17 cellular contexts compared by ENCODE assay signal in genomic region chr14:52837451-52837850, GRCh38. TPM values are rescaled to one million over a fixed set of nuclear protein-coding genes. Genes with fewer than 3 reads are reported as not detected.
A peak's percentile ranks its signal among the peaks of the same experiment; 100 is the strongest.
DNase-seq lines count a peak whose midpoint lies in the region; ATAC-seq, FAIRE-seq and TF ChIP-seq lines count a peak whose summit lies in the region.
"Had no signal": no experiment of that assay in that cellular context is flagged by ENCODE, and none has a peak within 500 bp of the region (broad histone marks: within the 10 kb centered on the region; RNA-seq: fewer than 3 reads in every experiment).

No MANE protein-coding gene starts in this region.

- no peak overlapping the region for H2BK12ac ChIP-seq in neuronal stem cell (ENCODE audit: low read length)

- no peak for TF ChIP-seq CTCF in IMR-90 (conservative IDR thresholded peaks at IDR 0.05; ENCODE audit: low read depth, low read length)
- TF ChIP-seq CTCF in K562 (IDR thresholded peaks at IDR 0.05 in 2 of 3, conservative IDR thresholded peaks at IDR 0.05 in 1 of 3; ENCODE audit: insufficient read depth in 2 of 3, low read depth in 1 of 3, low read length in 3 of 3), result no peak

- H4K20me1 ChIP-seq in IMR-90 (ENCODE audit: insufficient read depth, low read length) (no peaks in the 10 kb centered on the region), K562 (replicated peaks; ENCODE audit: control insufficient read depth, insufficient read depth, low read length) (no peaks in the 10 kb centered on the region)

- H2BK5ac ChIP-seq in IMR-90 (ENCODE audit: low read depth, low read length, poor library complexity, severe bottlenecking) (no peak overlapping the region), neuronal stem cell (ENCODE audit: low read length) (no peak overlapping the region)

- H3K9ac ChIP-seq in IMR-90 (ENCODE audit: low read depth, low read length), result no peak overlapping the region
- H3K9ac ChIP-seq in K562 (ENCODE audit: insufficient read depth in 1 of 2, low read depth in 2 of 2, low read length in 2 of 2), result no peak overlapping the region
- H3K9ac ChIP-seq in neuronal stem cell (ENCODE audit: low read depth, low read length, poor library complexity), result no peak overlapping the region

- H3K27ac ChIP-seq in IMR-90 (ENCODE audit: insufficient read depth, low read length), result no peak overlapping the region
- no peak overlapping the region for H3K27ac ChIP-seq in K562 (ENCODE audit: extremely low read depth, low read depth, low read length)
- no peak overlapping the region for H3K27ac ChIP-seq in neuronal stem cell (replicated peaks; ENCODE audit: low read length)
- H3K27ac ChIP-seq: C4-2B had no signal

- H4K91ac ChIP-seq in IMR-90 (ENCODE audit: insufficient read depth, low read depth, low read length) (no peak overlapping the region), neuronal stem cell (ENCODE audit: low read depth, low read length, poor library complexity) (no peak overlapping the region)

- H3K9me3 ChIP-seq in IMR-90 (ENCODE audit: control insufficient read depth, insufficient read depth, low read length) (no peaks in the 10 kb centered on the region), K562 (replicated peaks; ENCODE audit: control insufficient read depth, insufficient read depth, low read depth, low read length) (no peaks in the 10 kb centered on the region), neuronal stem cell (replicated peaks in 1 of 2; ENCODE audit: control insufficient read depth in 2 of 2, insufficient read depth in 1 of 2, low read depth in 1 of 2, low read length in 2 of 2) (no peaks in the 10 kb centered on the region)
- H3K9me3 ChIP-seq: A549, BE2C had no signal

- H3K56ac ChIP-seq in IMR-90 (ENCODE audit: extremely low read depth, insufficient read depth, low read length), result no peak overlapping the region

- ATAC-seq in IMR-90 (ENCODE audit: low read depth) (no peak), K562 (no peak; the same call in 2 of the 3 replicates), HG03196 (IDR thresholded peaks at IDR 0.05; ENCODE audit: unreplicated experiment) (no peak)
- ATAC-seq: A549, HCT116 had no signal

- H2AFZ ChIP-seq in IMR-90 (replicated peaks; ENCODE audit: low read length, poor library complexity) (no peak overlapping the region), K562 (ENCODE audit: low read depth, low read length) (peak overlapping the region; percentile 45; the same call in 1 of the 2 replicates), neuronal stem cell (ENCODE audit: low read length) (peak overlapping the region; percentile 13)

- H3K18ac ChIP-seq in IMR-90 (ENCODE audit: low read depth, low read length) (no peak overlapping the region), neuronal stem cell (ENCODE audit: low read length) (no peak overlapping the region)

- H3K27me3 ChIP-seq in IMR-90 (ENCODE audit: control insufficient read depth, insufficient read depth, low read length), result no peaks in the 10 kb centered on the region
- H3K27me3 ChIP-seq in K562 (ENCODE audit: control insufficient read depth in 2 of 2, insufficient read depth in 2 of 2, low read length in 2 of 2), result no peaks in the 10 kb centered on the region; a peak in 1 of 5 replicates
- no peaks in the 10 kb centered on the region for H3K27me3 ChIP-seq in neuronal stem cell (ENCODE audit: control insufficient read depth in 3 of 3, insufficient read depth in 3 of 3, low read depth in 1 of 3, low read length in 3 of 3)
- H3K27me3 ChIP-seq: BE2C had no signal

- H3K79me2 ChIP-seq in K562 (ENCODE audit: control insufficient read depth, insufficient read depth, low read length), result no peaks in the 10 kb centered on the region

- no peak overlapping the region for H4K8ac ChIP-seq in IMR-90 (ENCODE audit: low read depth in 2 of 2, low read length in 2 of 2)
- H4K8ac ChIP-seq in neuronal stem cell (ENCODE audit: low read depth, low read length), result no peak overlapping the region

- peak overlapping the region; percentile 76 for H2AK9ac ChIP-seq in IMR-90 (replicated peaks; ENCODE audit: low read depth, low read length, poor library complexity)

- H3K23ac ChIP-seq in IMR-90 (ENCODE audit: low read depth, low read length) (no peak overlapping the region; the same call in 1 of the 2 replicates), neuronal stem cell (ENCODE audit: low read depth, low read length, poor library complexity) (no peak overlapping the region)

- TF ChIP-seq POLR2A in IMR-90 (IDR thresholded peaks at IDR 0.05; ENCODE audit: low read depth, low read length) (no peak), K562 (conservative IDR thresholded peaks at IDR 0.05) (no peak)

- H3K4ac ChIP-seq in IMR-90 (ENCODE audit: low read depth, low read length) (no peak overlapping the region), neuronal stem cell (ENCODE audit: low read length) (no peak overlapping the region)

- H3K36me3 ChIP-seq in IMR-90 (ENCODE audit: control insufficient read depth, insufficient read depth, low read length), result no peaks in the 10 kb centered on the region
- no peaks in the 10 kb centered on the region for H3K36me3 ChIP-seq in K562 (ENCODE audit: control insufficient read depth, insufficient read depth, low read length)
- no peaks in the 10 kb centered on the region for H3K36me3 ChIP-seq in neuronal stem cell (replicated peaks in 1 of 2; ENCODE audit: control insufficient read depth in 2 of 2, insufficient read depth in 2 of 2, low read length in 2 of 2)
- H3K36me3 ChIP-seq: BE2C had no signal

- H3K9me1 ChIP-seq in IMR-90 (ENCODE audit: insufficient read depth, low read length) (peaks cover 16% of the 10 kb centered on the region), K562 (ENCODE audit: control insufficient read depth, insufficient read depth, low read length) (no peaks in the 10 kb centered on the region)

- H3K14ac ChIP-seq in IMR-90 (replicated peaks; ENCODE audit: low read depth, low read length), result no peak overlapping the region
- H3K14ac ChIP-seq in neuronal stem cell (ENCODE audit: low read length), result no peak overlapping the region

- in situ Hi-C loops in IMR-90 (cut with MboI; ENCODE audit: low sequenced_read_pairs), result no loop called here
- in situ Hi-C loops in K562 (cut with MboI), result loop anchor here (25.0 kb wide), 1 partner anchor 550 kb away; no protein-coding TSS in a partner anchor

- no peak overlapping the region for H4K5ac ChIP-seq in IMR-90 (ENCODE audit: low read depth, low read length)

- intact Hi-C loops in IMR-90 (cut with micrococcal nuclease) (no loop called here), K562 (cut with micrococcal nuclease) (no loop called here)

- H2BK120ac ChIP-seq in IMR-90 (ENCODE audit: low read depth, low read length) (no peak overlapping the region), neuronal stem cell (ENCODE audit: low read depth, low read length) (no peak overlapping the region)

- peaks cover 9% of the 10 kb centered on the region; the same call in 1 of the 2 replicates for H3K4me1 ChIP-seq in IMR-90 (ENCODE audit: control insufficient read depth, insufficient read depth, low read length)
- H3K4me1 ChIP-seq in K562 (replicated peaks in 1 of 2; ENCODE audit: control insufficient read depth in 2 of 2, insufficient read depth in 2 of 2, low read length in 2 of 2), result no peaks in the 10 kb centered on the region; a peak in 2 of 5 replicates
- peaks cover 0 to 7% of the 10 kb centered on the region in 2 donors for H3K4me1 ChIP-seq in neuronal stem cell (ENCODE audit: control insufficient read depth in 2 of 2, insufficient read depth in 1 of 2, low read depth in 1 of 2, low read length in 2 of 2)

- H2BK15ac ChIP-seq in IMR-90 (ENCODE audit: low read depth, low read length) (no peak overlapping the region; the same call in 2 of the 3 replicates), neuronal stem cell (ENCODE audit: low read length) (no peak overlapping the region)

- no peak overlapping the region for H2BK20ac ChIP-seq in IMR-90 (ENCODE audit: low read depth, low read length)

- dilution Hi-C loops in IMR-90 (cut with HindIII; ENCODE audit: low sequenced_read_pairs, unreplicated experiment), result no loop called here

- H3K4me3 ChIP-seq in IMR-90 (ENCODE audit: insufficient read depth, low read depth, low read length) (no peak overlapping the region), K562 (no peak overlapping the region), neuronal stem cell (ENCODE audit: low read length in 2 of 2) (no peak overlapping the region)
- H3K4me3 ChIP-seq: A549 had no signal

- WGBS in IMR-90 (ENCODE audit: extremely low coverage in 2 of 2, insufficient read length in 1 of 2), 2 experiments, result 94% methylated on average over 4 of the region's 7 CpGs; no CpG with 5 or more reads in 1 of the 2 experiments
- WGBS in K562 (ENCODE audit: insufficient coverage, low coverage, missing lambda C conversion rate), result 1% methylated on average over 6 of the region's 7 CpGs
- WGBS in neuronal stem cell (ENCODE audit: extremely low coverage in 2 of 2, insufficient read length in 2 of 2, insufficient replicate concordance in 1 of 2), 2 donors, result no CpG with 5 or more reads among the region's 7 CpGs

- BruUV-seq in IMR-90 (replicated peaks; lab: Mats Ljungman, UMichigan), result no TSS peak
- no TSS peak for BruUV-seq in K562 (replicated peaks; lab: Mats Ljungman, UMichigan)

- CTCF ChIA-PET in IMR-90 (lab: Yijun Ruan, JAX) (no interaction called here), K562 (lab: Yijun Ruan, JAX; ENCODE audit: low intra/inter-chr PET ratio) (no interaction called here)

- POLR2A ChIA-PET in IMR-90 (lab: Charles Lee; ENCODE audit: unreplicated experiment) (no interaction called here), K562 (lab: Yijun Ruan, JAX) (no interaction called here)

- H3K4me2 ChIP-seq in IMR-90 (ENCODE audit: low read depth, low read length) (no peak overlapping the region), K562 (ENCODE audit: insufficient read depth, low read length) (no peak overlapping the region), neuronal stem cell (ENCODE audit: insufficient read depth, low read length, poor library complexity, severe bottlenecking) (no peak overlapping the region)
- H3K4me2 ChIP-seq: A549 had no signal

- no peak for DNase-seq in IMR-90
- no peak for DNase-seq in K562 (ENCODE audit: extremely low read depth in 1 of 4, low spot score in 3 of 4)
- DNase-seq in neuronal stem cell (ENCODE audit: low spot score), result no peak
- no peak for DNase-seq in activated naive CD4-positive, alpha-beta T cell treated with Interleukin-2 at 50 U/mL for 16 hours
- DNase-seq in dermis blood vessel endothelial cell, result no peak
- DNase-seq: BE2C; CD4-positive, alpha-beta memory T cell; COR-L47; DMS153; DMS79 treated with DMSO at 0.1 percent for 48 hours; GDM1 had no signal

- peaks cover 0 to 15% of the 10 kb centered on the region in 2 experiments; a peak in 1 of 4 replicates for H3K79me1 ChIP-seq in IMR-90 (ENCODE audit: low read depth in 1 of 2, low read length in 2 of 2)
- H3K79me1 ChIP-seq in neuronal stem cell (ENCODE audit: low read depth, low read length), result no peaks in the 10 kb centered on the region

- H2AK5ac ChIP-seq in IMR-90 (ENCODE audit: low read depth, low read length) (peak overlapping the region; percentile 39; the same call in 1 of the 2 replicates), neuronal stem cell (ENCODE audit: low read depth, low read length) (peak overlapping the region; percentile 79)

- TF ChIP-seq RAD21 in IMR-90 (IDR thresholded peaks at IDR 0.05; ENCODE audit: low read length), result no peak
- TF ChIP-seq RAD21 in K562 (CRISPR knock-in tag; conservative IDR thresholded peaks at IDR 0.05 in 1 of 2, IDR thresholded peaks at IDR 0.05 in 1 of 2), result no peak

- FAIRE-seq in K562 (lab: Jason Lieb, UNC), result no peak
- FAIRE-seq: A549, D721Med, GM12892 had no signal

- no peak for TF ChIP-seq EP300 in K562 (IDR thresholded peaks at IDR 0.05; ENCODE audit: low read length)

RNA-seq across cellular contexts. Expression of gene GNPNAT1, which starts 46.0 kb away (rescaled TPM):
- total RNA-seq in IMR-90 (2012; rRNA removed) (19.4 and 43.9 TPM in 2 replicates), K562 (2014; rRNA removed) (16.0 and 20.2 TPM in 2 replicates), K562 (2014; rRNA removed; fragmentation: Illumina TruSeq; extraction: Trizol) (25.3 and 27.3 TPM in 2 replicates), K562 (2015; rRNA removed; fragmentation: Illumina TruSeq; extraction: Trizol) (21.1 and 22.5 TPM in 2 replicates), K562 (2021) (25.4 and 25.6 TPM in 2 replicates), dermis blood vessel endothelial cell (23.8 and 33.8 TPM in 2 replicates)
- polyA plus RNA-seq in IMR-90 (2012; rRNA removed) (22.6 and 30.5 TPM in 2 replicates), K562 (2011; rRNA removed) (19.2 and 27.7 TPM in 2 replicates), K562 (2014; fragmentation: Illumina TruSeq; extraction: Trizol) (22.5 and 25.9 TPM in 2 replicates), K562 (2014; fragmentation: Nextera tagmentation; extraction: Ambion mirVana) (10 to 100 TPM; 15.8 to 26.0 TPM), K562 (2014; rRNA removed) (19.2 and 20.1 TPM in 2 replicates)
- polyA plus RNA-seq in IMR-90 (2012; cell fraction: cytosol; rRNA removed), result 16.7 and 17.6 TPM in 2 replicates
- polyA plus RNA-seq in IMR-90 (2012; cell fraction: nucleus; rRNA removed; ENCODE audit: low replicate concordance), result 5.9 and 10.6 TPM in 2 replicates
- total RNA-seq in K562 (2011; cell fraction: chromatin; rRNA removed; ENCODE audit: low replicate concordance), result 2.9 and 9.3 TPM in 2 replicates
- total RNA-seq in K562 (2011; cell fraction: nucleolus; rRNA removed), result 4.5 and 6.8 TPM in 2 replicates
- total RNA-seq in K562 (2011; cell fraction: nucleoplasm; rRNA removed), result 5.5 and 18.5 TPM in 2 replicates
- 12.6 and 18.7 TPM in 2 replicates for polyA plus RNA-seq in K562 (2011; cell fraction: cytosol; rRNA removed)
- polyA plus RNA-seq in K562 (2011; cell fraction: nucleus; rRNA removed), result 8.3 TPM in 2 replicates
- 18.1 and 18.2 TPM in 2 replicates for polyA plus RNA-seq in K562 (2012)
- polyA minus RNA-seq in K562 (2011; rRNA and poly(A)+ RNA removed), result 18.8 and 21.1 TPM in 2 replicates
- polyA minus RNA-seq in K562 (2011; cell fraction: cytosol; rRNA and poly(A)+ RNA removed), result 11.2 and 15.1 TPM in 2 replicates
- polyA minus RNA-seq in K562 (2011; cell fraction: nucleus; rRNA and poly(A)+ RNA removed), result 5.7 and 15.3 TPM in 2 replicates
- 28.3 TPM for polyA plus RNA-seq in neuronal stem cell (2013, experiment 1 of 2)
- 26.1 TPM for polyA plus RNA-seq in neuronal stem cell (2013, experiment 2 of 2)
